20 cellular contexts compared by ENCODE assay signal in genomic region chr7:57876-58275, GRCh38.
DNase-seq lines count a peak whose midpoint lies in the region; ATAC-seq, FAIRE-seq and TF ChIP-seq lines count a peak whose summit lies in the region.
"Had no signal": no experiment of that assay in that cellular context is flagged by ENCODE, and none has a peak within 500 bp of the region (broad histone marks: within the 10 kb centered on the region; RNA-seq: fewer than 3 reads in every experiment).

No MANE protein-coding gene starts in this region.

- TF ChIP-seq EP300 in ovary (IDR thresholded peaks at IDR 0.05) = no peak

- H3K4me1 ChIP-seq in ovary (ENCODE audit: insufficient read depth) = no peaks in the 10 kb centered on the region
- H3K4me1 ChIP-seq: BE2C had no signal

- ATAC-seq in HG03439 (IDR thresholded peaks at IDR 0.05; ENCODE audit: unreplicated experiment) = no peak
- ATAC-seq: CD8-positive, alpha-beta T cell; K562 had no signal

- H3K27me3 ChIP-seq in ovary = no peaks in the 10 kb centered on the region
- H3K27me3 ChIP-seq: BE2C had no signal

- 56 to 67% (median 61%) methylated on average over 5 of the region's 5 CpGs for WGBS in ovary, 3 donors

- TF ChIP-seq POLR2A in ovary (IDR thresholded peaks at IDR 0.05) (no peak), GM12892 (IDR thresholded peaks at IDR 0.05; ENCODE audit: low read depth, low read length) (no peak)

- no peaks in the 10 kb centered on the region for H3K9me3 ChIP-seq in ovary
- H3K9me3 ChIP-seq: BE2C had no signal

- TF ChIP-seq CTCF in AG10803 (conservative IDR thresholded peaks at IDR 0.05; ENCODE audit: low read length) (no peak), fibroblast of mammary gland (conservative IDR thresholded peaks at IDR 0.05; ENCODE audit: control insufficient read depth, insufficient read depth, low read depth, low read length) (no peak), ovary (IDR thresholded peaks at IDR 0.05) (no peak)

- no peak overlapping the region for H3K27ac ChIP-seq in ovary
- H3K27ac ChIP-seq: HL-60 had no signal

- DNase-seq in AG10803 (ENCODE audit: low read depth) = peak; percentile 13
- peak; percentile 47 for DNase-seq in Ammon's horn (ENCODE audit: low spot score)
- DNase-seq in fibroblast of mammary gland (ENCODE audit: low read depth) = peak; percentile 29
- peak in 3 of 5 donors; percentile 14 to 28 (median 15) for DNase-seq in ovary
- no peak for DNase-seq in GM12892 (ENCODE audit: insufficient read length)
- DNase-seq in MV-4-11 (lab: John Stamatoyannopoulos, UW) = no peak
- DNase-seq: BE2C; CD8-positive, alpha-beta T cell; DMS79; HCEC 1CT; NCI-H1417 treated with DMSO at 0.1 percent for 48 hours; NCI-H2029 treated with DMSO at 0.1 percent for 48 hours; NCI-H2171 treated with DMSO at 0.1 percent for 48 hours; NCI-H774; SHP77 had no signal

- no peak for FAIRE-seq in GM12892 (lab: Jason Lieb, UNC)
- FAIRE-seq: D721Med, G401.6, K562 had no signal

- intact Hi-C loops in ovary (cut with DNase I) = no loop called here

- H3K36me3 ChIP-seq in ovary = no peaks in the 10 kb centered on the region
- H3K36me3 ChIP-seq: BE2C had no signal

- H3K4me3 ChIP-seq in AG10803 (ENCODE audit: low read length) = no peak overlapping the region
- no peak overlapping the region for H3K4me3 ChIP-seq in fibroblast of mammary gland (ENCODE audit: control insufficient read depth, low read depth, low read length)
- H3K4me3 ChIP-seq in ovary = no peak overlapping the region
- H3K4me3 ChIP-seq: K562 had no signal

Comparison
In these comparisons a context has a peak if more than half of its experiments do, and no peak if none do; other contexts are left out.
1. DNase-seq: peak in AG10803 (single experiment), Ammon's horn (single experiment), fibroblast of mammary gland (single experiment) and ovary (3 of 5); none in GM12892 (single experiment) and MV-4-11 (single experiment).